In the genomic region with DNA sequence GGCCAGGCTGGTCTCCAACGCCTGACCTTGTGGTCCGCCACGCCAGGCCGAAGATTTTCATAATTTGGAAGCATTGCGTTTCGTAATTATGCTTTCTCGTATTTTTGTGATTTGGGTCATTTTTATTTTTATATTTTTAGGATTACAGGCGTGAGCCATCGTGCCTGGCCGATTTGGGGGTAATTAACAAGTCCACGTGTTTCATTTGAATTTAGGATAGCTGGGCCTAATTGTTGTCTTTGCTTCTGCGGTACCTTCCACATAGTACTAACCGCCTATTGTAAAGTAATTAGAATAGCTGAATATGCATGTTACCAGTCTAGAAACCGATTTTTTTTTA, we compare ENCODE assay signal across 8 cellular contexts. TPM values are rescaled to one million over a fixed set of nuclear protein-coding genes. Genes with fewer than 3 reads are reported as not detected.
DNase-seq lines count a peak whose midpoint lies in the region; ATAC-seq and TF ChIP-seq lines count a peak whose summit lies in the region.

No MANE protein-coding gene starts in this region.

- H3K36me3 Mint-ChIP-seq in activated naive CD4-positive, alpha-beta T cell treated with anti-CD3 and anti-CD28 coated beads for 36 hours (ENCODE audit: low read depth), result peaks cover 64% of the 10 kb centered on the region
- peaks cover 44% of the 10 kb centered on the region for H3K36me3 Mint-ChIP-seq in type B pancreatic cell

- H3K4me1 Mint-ChIP-seq in activated naive CD4-positive, alpha-beta T cell treated with anti-CD3 and anti-CD28 coated beads for 36 hours (ENCODE audit: low read depth), result peaks cover 28% of the 10 kb centered on the region
- H3K4me1 Mint-ChIP-seq in type B pancreatic cell (ENCODE audit: unreplicated experiment), result peaks cover 30% of the 10 kb centered on the region

- peak overlapping the region; percentile 77 to 92 for H3K27ac ChIP-seq in ascending aorta
- H3K27ac ChIP-seq in lung (ENCODE audit: low read depth in 1 of 2, low read length in 1 of 2), result peak overlapping the region; percentile 83 to 88

- H3K36me3 ChIP-seq in ascending aorta, result peaks cover 35 to 43% of the 10 kb centered on the region in 2 donors
- peaks cover 22 to 28% of the 10 kb centered on the region in 2 donors for H3K36me3 ChIP-seq in lung (ENCODE audit: control insufficient read depth in 2 of 2, insufficient read depth in 2 of 2, low read length in 2 of 2)

- CTCF ChIA-PET in activated naive CD4-positive, alpha-beta T cell treated with anti-CD3 and anti-CD28 coated beads for 36 hours (lab: Charles Lee), result interaction anchor here (0.6 to 1.6 kb wide), 2 partner anchors 132 to 258 kb away, joined by 3 to 4 read pairs; no protein-coding TSS in a partner anchor

- H3K4me1 ChIP-seq in ascending aorta (peaks cover 16 to 41% of the 10 kb centered on the region in 2 donors), lung (ENCODE audit: control insufficient read depth in 2 of 2, insufficient read depth in 2 of 2, low read length in 2 of 2) (peaks cover 9 to 15% of the 10 kb centered on the region in 2 donors)

- H3K27me3 ChIP-seq in ascending aorta, result no peaks in the 10 kb centered on the region
- no peaks in the 10 kb centered on the region for H3K27me3 ChIP-seq in lung (ENCODE audit: control insufficient read depth, insufficient read depth)

- H3K27me3 Mint-ChIP-seq in activated naive CD4-positive, alpha-beta T cell treated with anti-CD3 and anti-CD28 coated beads for 36 hours (ENCODE audit: low read depth), result peaks cover 3% of the 10 kb centered on the region
- H3K27me3 Mint-ChIP-seq in type B pancreatic cell, result peaks cover 3% of the 10 kb centered on the region

- ATAC-seq in lung (ENCODE audit: insufficient read depth, low FRiP score) (no peak), GM21447 (IDR thresholded peaks at IDR 0.05; ENCODE audit: unreplicated experiment) (no peak), HG02588 (IDR thresholded peaks at IDR 0.05; ENCODE audit: unreplicated experiment) (no peak)

- DNase-seq in activated naive CD4-positive, alpha-beta T cell treated with anti-CD3 and anti-CD28 coated beads for 36 hours, result no peak
- DNase-seq in activated naive CD4-positive, alpha-beta T cell treated with Interleukin-2 at 50 U/mL for 16 hours, result no peak
- DNase-seq in ascending aorta (ENCODE audit: low spot score in 2 of 2), result no peak
- no peak for DNase-seq in lung (ENCODE audit: low spot score)
- no peak for DNase-seq in type B pancreatic cell (ENCODE audit: extremely low spot score, unreplicated experiment)
- no peak for DNase-seq in KBM-7

- TF ChIP-seq CTCF in ascending aorta (IDR thresholded peaks at IDR 0.05) (no peak), lung (IDR thresholded peaks at IDR 0.05; ENCODE audit: control extremely low read depth, extremely low read depth) (no peak), type B pancreatic cell (conservative IDR thresholded peaks at IDR 0.05) (no peak)

- 1 to 3% methylated on average over 14 of the region's 14 CpGs for WGBS in lung, 2 donors

- H3K9me3 ChIP-seq in ascending aorta (no peaks in the 10 kb centered on the region), lung (ENCODE audit: control insufficient read depth in 2 of 2, insufficient read depth in 1 of 2, low read length in 1 of 2) (no peaks in the 10 kb centered on the region)

- no peaks in the 10 kb centered on the region for H3K9me3 Mint-ChIP-seq in activated naive CD4-positive, alpha-beta T cell treated with anti-CD3 and anti-CD28 coated beads for 36 hours
- no peaks in the 10 kb centered on the region for H3K9me3 Mint-ChIP-seq in type B pancreatic cell

- in situ Hi-C loops in KBM-7 (cut with MboI; ENCODE audit: low pct_unique_long_range_greater_than_20kb, low sequenced_read_pairs), result no loop called here

- H3K27ac Mint-ChIP-seq in activated naive CD4-positive, alpha-beta T cell treated with anti-CD3 and anti-CD28 coated beads for 36 hours, result peak overlapping the region; percentile 98
- peak overlapping the region; percentile 98 for H3K27ac Mint-ChIP-seq in type B pancreatic cell

- peak overlapping the region; percentile 99 for H3K4me3 Mint-ChIP-seq in activated naive CD4-positive, alpha-beta T cell treated with anti-CD3 and anti-CD28 coated beads for 36 hours
- H3K4me3 Mint-ChIP-seq in type B pancreatic cell, result peak overlapping the region; percentile 97

- intact Hi-C loops in activated naive CD4-positive, alpha-beta T cell treated with anti-CD3 and anti-CD28 coated beads for 36 hours (cut with micrococcal nuclease), result loop anchor here (1.0 to 5.0 kb wide), 2 partner anchors 11 to 95 kb away; no protein-coding TSS in a partner anchor
- intact Hi-C loops in ascending aorta (cut with DNase I), result loop anchor here (5.0 kb wide), 4 partner anchors 70 to 675 kb away; a partner anchor contains a TSS

- H3K4me3 ChIP-seq in ascending aorta (peak overlapping the region; percentile 69 to 83), lung (peak overlapping the region; percentile 92)

RNA-seq across cellular contexts. Expression of a gene that starts 1.0 kb away (rescaled TPM):
- total RNA-seq in activated naive CD4-positive, alpha-beta T cell treated with anti-CD3 and anti-CD28 coated beads for 36 hours, result 100 to 1,000 TPM; 106 to 110 TPM
- total RNA-seq in ascending aorta (70.5 TPM), lung (10 to 100 TPM; 22.9 to 25.6 TPM), type B pancreatic cell (ENCODE audit: low replicate concordance) (38.8 and 46.5 TPM in 2 replicates)
- 10 to 100 TPM; 32.0 to 34.3 TPM for polyA plus RNA-seq in lung

RNA-seq across cellular contexts. Expression of a gene that starts 46.0 kb away (rescaled TPM):
- 10 to 100 TPM; 36.7 to 39.4 TPM for total RNA-seq in activated naive CD4-positive, alpha-beta T cell treated with anti-CD3 and anti-CD28 coated beads for 36 hours
- total RNA-seq in ascending aorta (11.0 TPM), lung (10 to 100 TPM; 32.1 to 40.2 TPM), type B pancreatic cell (ENCODE audit: low replicate concordance) (26.9 and 33.7 TPM in 2 replicates)
- 10 to 100 TPM; 25.4 to 28.4 TPM for polyA plus RNA-seq in lung
